8 cellular contexts compared by ENCODE assay signal in the genomic region with DNA sequence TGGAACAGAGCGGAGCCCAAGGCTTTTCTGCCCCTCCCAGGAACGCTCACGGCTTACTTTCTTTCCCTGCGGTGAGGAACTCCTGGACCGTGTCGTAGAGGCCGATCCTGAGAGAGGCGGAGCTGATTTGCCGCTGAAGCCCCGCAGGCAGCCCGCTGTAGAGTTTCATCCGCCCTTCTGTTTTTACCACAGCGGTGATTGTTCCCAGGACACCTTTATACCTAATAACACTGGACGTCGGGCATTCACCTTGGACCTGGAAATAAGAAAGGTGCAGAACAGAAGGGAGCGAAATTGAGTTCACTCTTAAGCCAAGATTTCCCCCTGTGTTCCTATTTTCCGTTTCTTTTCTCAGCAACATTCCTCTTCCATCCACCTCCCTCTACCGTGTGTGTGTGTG.
A peak's percentile ranks its signal among the peaks of the same experiment; 100 is the strongest.
DNase-seq lines count a peak whose midpoint lies in the region; ATAC-seq and TF ChIP-seq lines count a peak whose summit lies in the region.

No MANE protein-coding gene starts in this region.

- H3K27me3 Mint-ChIP-seq in activated naive CD8-positive, alpha-beta T cell treated with anti-CD3 and anti-CD28 coated beads, Interleukin-2, amount 50 U/mL, for 24 hours = peaks cover 60% of the 10 kb centered on the region

- no peak for ATAC-seq in activated naive CD8-positive, alpha-beta T cell treated with anti-CD3 and anti-CD28 coated beads, Interleukin-2, amount 50 U/mL, for 24 hours
- ATAC-seq in HG02840 (IDR thresholded peaks at IDR 0.05; ENCODE audit: low FRiP score, unreplicated experiment) = no peak

- peak overlapping the region; percentile 16 for H3K4me3 Mint-ChIP-seq in activated naive CD8-positive, alpha-beta T cell treated with anti-CD3 and anti-CD28 coated beads, Interleukin-2, amount 50 U/mL, for 24 hours

- peaks cover 19% of the 10 kb centered on the region for H3K4me1 Mint-ChIP-seq in activated naive CD8-positive, alpha-beta T cell treated with anti-CD3 and anti-CD28 coated beads, Interleukin-2, amount 50 U/mL, for 24 hours

- H3K27ac Mint-ChIP-seq in activated naive CD8-positive, alpha-beta T cell treated with anti-CD3 and anti-CD28 coated beads, Interleukin-2, amount 50 U/mL, for 24 hours = no peak overlapping the region

- H3K4me3 ChIP-seq in iPS-18c (ENCODE audit: insufficient read depth, low read depth, low read length) = peak overlapping the region; percentile 57; the same call in 1 of the 2 replicates
- peak overlapping the region; percentile 6 for H3K4me3 ChIP-seq in skeletal muscle cell (ENCODE audit: low read depth, low read length)

- POLR2A ChIA-PET in HEK293T (lab: Yijun Ruan, JAX) = no interaction called here

- DNase-seq in HEK293T (ENCODE audit: extremely low spot score) = peak; percentile 14
- DNase-seq in activated naive CD8-positive, alpha-beta T cell treated with anti-CD3 and anti-CD28 coated beads, Interleukin-2, amount 50 U/mL, for 24 hours = no peak
- no peak for DNase-seq in skeletal muscle cell (ENCODE audit: low read depth)
- no peak for DNase-seq in NCI-H2107 (lab: John Stamatoyannopoulos, UW)
- no peak for DNase-seq in D341Med (ENCODE audit: low spot score)
- no peak for DNase-seq in activated gamma-delta T cell (lab: John Stamatoyannopoulos, UW)

- CTCF ChIA-PET in HEK293T (lab: Yijun Ruan, JAX) = no interaction called here

- H3K9me3 Mint-ChIP-seq in activated naive CD8-positive, alpha-beta T cell treated with anti-CD3 and anti-CD28 coated beads, Interleukin-2, amount 50 U/mL, for 24 hours = peaks cover 15% of the 10 kb centered on the region

- H3K9me3 ChIP-seq in iPS-18c (ENCODE audit: control insufficient read depth, insufficient read depth, low read length) = no peaks in the 10 kb centered on the region

- H3K36me3 Mint-ChIP-seq in activated naive CD8-positive, alpha-beta T cell treated with anti-CD3 and anti-CD28 coated beads, Interleukin-2, amount 50 U/mL, for 24 hours (ENCODE audit: low read depth) = peaks cover 2% of the 10 kb centered on the region

TF ChIP-seq in HEK293T, 16 proteins besides CTCF, POLR2A, EP300 and RAD21:
- TF ChIP-seq BHLHE40 (IDR thresholded peaks at IDR 0.05; ENCODE audit: borderline replicate concordance) (no peak), CTBP1 (IDR thresholded peaks at IDR 0.05; ENCODE audit: borderline replicate concordance) (no peak), HDGF (IDR thresholded peaks at IDR 0.05; ENCODE audit: borderline replicate concordance) (no peak), TARDBP (IDR thresholded peaks at IDR 0.05) (no peak), FOXK2 (IDR thresholded peaks at IDR 0.05) (no peak), ZNF384 (IDR thresholded peaks at IDR 0.05) (no peak), L3MBTL2 (conservative IDR thresholded peaks at IDR 0.05) (no peak), ELF4 (IDR thresholded peaks at IDR 0.05) (no peak), LEF1 (IDR thresholded peaks at IDR 0.05; ENCODE audit: borderline replicate concordance) (no peak), FOXM1 (IDR thresholded peaks at IDR 0.05; ENCODE audit: borderline replicate concordance) (no peak), FOXA1 (IDR thresholded peaks at IDR 0.05) (no peak), ARNT (IDR thresholded peaks at IDR 0.05) (no peak), SP1 (IDR thresholded peaks at IDR 0.05) (no peak)
- TF ChIP-seq, protein P1, sequence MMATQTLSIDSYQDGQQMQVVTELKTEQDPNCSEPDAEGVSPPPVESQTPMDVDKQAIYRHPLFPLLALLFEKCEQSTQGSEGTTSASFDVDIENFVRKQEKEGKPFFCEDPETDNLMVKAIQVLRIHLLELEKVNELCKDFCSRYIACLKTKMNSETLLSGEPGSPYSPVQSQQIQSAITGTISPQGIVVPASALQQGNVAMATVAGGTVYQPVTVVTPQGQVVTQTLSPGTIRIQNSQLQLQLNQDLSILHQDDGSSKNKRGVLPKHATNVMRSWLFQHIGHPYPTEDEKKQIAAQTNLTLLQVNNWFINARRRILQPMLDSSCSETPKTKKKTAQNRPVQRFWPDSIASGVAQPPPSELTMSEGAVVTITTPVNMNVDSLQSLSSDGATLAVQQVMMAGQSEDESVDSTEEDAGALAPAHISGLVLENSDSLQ (IDR thresholded peaks at IDR 0.05) = no peak
